1 cellular context compared by ENCODE assay signal in the genomic region with DNA sequence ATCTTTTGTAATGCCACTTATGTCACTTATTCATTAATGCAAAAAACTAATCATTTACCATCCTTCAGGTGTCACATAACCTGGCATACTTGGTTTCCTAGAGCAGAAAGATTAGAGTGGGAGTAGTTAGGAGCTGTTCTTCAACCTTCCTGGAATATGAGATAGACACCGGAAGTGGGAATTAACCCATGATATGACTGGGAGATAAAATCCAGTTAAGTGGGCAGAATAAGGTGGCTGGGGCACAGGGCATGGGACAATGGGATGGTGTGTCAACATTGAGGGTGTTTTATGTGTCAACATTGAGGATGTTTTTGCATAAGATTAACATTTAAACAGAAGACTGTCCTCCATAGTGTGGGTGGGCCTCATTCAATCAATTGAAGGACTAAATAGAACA.
TF ChIP-seq lines count a peak whose summit lies in the region.

No MANE protein-coding gene starts in this region.

TF ChIP-seq in IMR-90, 13 proteins besides CTCF, POLR2A, EP300 and RAD21 (continued from another document):
- TF ChIP-seq, protein P1, sequence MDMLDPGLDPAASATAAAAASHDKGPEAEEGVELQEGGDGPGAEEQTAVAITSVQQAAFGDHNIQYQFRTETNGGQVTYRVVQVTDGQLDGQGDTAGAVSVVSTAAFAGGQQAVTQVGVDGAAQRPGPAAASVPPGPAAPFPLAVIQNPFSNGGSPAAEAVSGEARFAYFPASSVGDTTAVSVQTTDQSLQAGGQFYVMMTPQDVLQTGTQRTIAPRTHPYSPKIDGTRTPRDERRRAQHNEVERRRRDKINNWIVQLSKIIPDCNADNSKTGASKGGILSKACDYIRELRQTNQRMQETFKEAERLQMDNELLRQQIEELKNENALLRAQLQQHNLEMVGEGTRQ (IDR thresholded peaks at IDR 0.05; ENCODE audit: low read depth, low read length): no peak
- TF ChIP-seq BHLHE40 (IDR thresholded peaks at IDR 0.05; ENCODE audit: low read depth, low read length) (no peak), RFX5 (IDR thresholded peaks at IDR 0.05; ENCODE audit: low read depth, low read length) (no peak), FOS (IDR thresholded peaks at IDR 0.05; ENCODE audit: low read depth, low read length) (no peak), RCOR1 (IDR thresholded peaks at IDR 0.05; ENCODE audit: insufficient replicate concordance, low read length) (no peak)
- TF ChIP-seq, protein P2, sequence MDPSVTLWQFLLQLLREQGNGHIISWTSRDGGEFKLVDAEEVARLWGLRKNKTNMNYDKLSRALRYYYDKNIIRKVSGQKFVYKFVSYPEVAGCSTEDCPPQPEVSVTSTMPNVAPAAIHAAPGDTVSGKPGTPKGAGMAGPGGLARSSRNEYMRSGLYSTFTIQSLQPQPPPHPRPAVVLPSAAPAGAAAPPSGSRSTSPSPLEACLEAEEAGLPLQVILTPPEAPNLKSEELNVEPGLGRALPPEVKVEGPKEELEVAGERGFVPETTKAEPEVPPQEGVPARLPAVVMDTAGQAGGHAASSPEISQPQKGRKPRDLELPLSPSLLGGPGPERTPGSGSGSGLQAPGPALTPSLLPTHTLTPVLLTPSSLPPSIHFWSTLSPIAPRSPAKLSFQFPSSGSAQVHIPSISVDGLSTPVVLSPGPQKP (IDR thresholded peaks at IDR 0.05; ENCODE audit: borderline replicate concordance, low read depth, low read length): no peak
